7 cellular contexts compared by ENCODE assay signal in the genomic region with DNA sequence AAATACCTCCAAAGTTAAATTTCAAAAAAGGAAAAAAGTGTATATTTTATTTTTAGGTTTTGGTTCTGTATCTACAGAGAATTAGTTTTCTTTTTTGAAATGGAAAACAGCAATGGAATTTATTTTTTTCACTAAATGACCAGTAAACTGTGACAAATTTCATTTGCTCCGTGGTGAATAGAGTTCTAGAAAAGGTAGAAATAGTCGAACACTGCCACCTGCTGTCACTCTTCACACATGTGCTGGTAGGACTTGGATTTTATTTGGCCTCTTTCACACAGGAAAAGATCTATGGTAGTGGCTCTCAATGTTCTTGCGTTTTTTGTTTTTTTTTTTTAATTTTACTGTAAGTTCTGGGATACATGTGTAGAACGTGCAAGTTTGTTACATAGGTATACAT.
DNase-seq lines count a peak whose midpoint lies in the region; ATAC-seq and TF ChIP-seq lines count a peak whose summit lies in the region.

No MANE protein-coding gene starts in this region.

- H3K27ac ChIP-seq in VCaP: no peak overlapping the region

- DNase-seq in ELF-1 (ENCODE audit: low read depth, low spot score) (peak; percentile 19), NCI-H1048 (lab: John Stamatoyannopoulos, UW) (peak; percentile 6), germinal center (ENCODE audit: low spot score) (peak; percentile 6), retina (peak; percentile 47), NCI-H2029 (lab: John Stamatoyannopoulos, UW) (no peak)

- peak; percentile 83 for TF ChIP-seq CTCF in VCaP (conservative IDR thresholded peaks at IDR 0.05)

- peak; percentile 56 for ATAC-seq in GM21576 (IDR thresholded peaks at IDR 0.05; ENCODE audit: unreplicated experiment)
